Comparison of ENCODE assay signal across 13 cellular contexts in genomic region chr19:41866284-41866683, GRCh38. TPM values are rescaled to one million over a fixed set of nuclear protein-coding genes. Genes with fewer than 3 reads are reported as not detected.
DNase-seq lines count a peak whose midpoint lies in the region; ATAC-seq and TF ChIP-seq lines count a peak whose summit lies in the region.
"Had no signal": no experiment of that assay in that cellular context is flagged by ENCODE, and none has a peak within 500 bp of the region (broad histone marks: within the 10 kb centered on the region; RNA-seq: fewer than 3 reads in every experiment).

No MANE protein-coding gene starts in this region.

- peak; percentile 15 for DNase-seq in SK-N-SH
- DNase-seq in activated naive CD4-positive, alpha-beta T cell treated with anti-CD3 and anti-CD28 coated beads, Interleukin-2, amount 10 ng/mL, durations not matched to agents 7 days and 5 days: no peak
- no peak for DNase-seq in nephron progenitor cell
- no peak for DNase-seq in MG63
- DNase-seq: ACHN; effector CD4-positive, alpha-beta T cell; NCI-H1105 had no signal

- peaks cover 85% of the 10 kb centered on the region for H3K4me1 Mint-ChIP-seq in activated naive CD4-positive, alpha-beta T cell treated with anti-CD3 and anti-CD28 coated beads, Interleukin-2, amount 10 ng/mL, durations not matched to agents 7 days and 5 days
- H3K4me1 Mint-ChIP-seq in nephron progenitor cell: peaks cover 50% of the 10 kb centered on the region

- H3K27me3 Mint-ChIP-seq in activated naive CD4-positive, alpha-beta T cell treated with anti-CD3 and anti-CD28 coated beads, Interleukin-2, amount 10 ng/mL, durations not matched to agents 7 days and 5 days: no peaks in the 10 kb centered on the region
- no peaks in the 10 kb centered on the region for H3K27me3 Mint-ChIP-seq in nephron progenitor cell (ENCODE audit: low read depth, poor library complexity)

- no peak for TF ChIP-seq EP300 in SK-N-SH (IDR thresholded peaks at IDR 0.05; ENCODE audit: borderline replicate concordance in 1 of 2, low read depth in 1 of 2, low read length in 1 of 2)

- peaks cover 32 to 37% of the 10 kb centered on the region in 2 experiments for H3K4me1 ChIP-seq in SK-N-SH (ENCODE audit: control insufficient read depth in 1 of 2, insufficient read depth in 2 of 2, low read depth in 1 of 2, low read length in 1 of 2)
- peaks cover 100% of the 10 kb centered on the region for H3K4me1 ChIP-seq in KMS-11 (ENCODE audit: low read depth, poor library complexity, severe bottlenecking)

- H3F3A ChIP-seq in SK-N-SH (replicated peaks; ENCODE audit: insufficient read depth): peaks cover 72% of the 10 kb centered on the region

- H3K9me3 ChIP-seq in SK-N-SH (no peaks in the 10 kb centered on the region), MG63 (no peaks in the 10 kb centered on the region)
- H3K9me3 ChIP-seq: vagina had no signal

- H3K9me2 ChIP-seq in SK-N-SH: no peaks in the 10 kb centered on the region

- no peak for TF ChIP-seq CTCF in SK-N-SH (IDR thresholded peaks at IDR 0.05)
- no peak for TF ChIP-seq CTCF in KMS-11 (conservative IDR thresholded peaks at IDR 0.05; ENCODE audit: low read depth, low read length)
- no peak for TF ChIP-seq CTCF in nephron progenitor cell (IDR thresholded peaks at IDR 0.05)

- CTCF ChIA-PET in SK-N-SH (lab: Yijun Ruan, JAX): interaction anchor here (0.7 to 4.5 kb wide), 3 partner anchors 7 to 132 kb away, joined by 3 to 34 read pairs (median 3); no protein-coding TSS in a partner anchor
- CTCF ChIA-PET in activated naive CD4-positive, alpha-beta T cell treated with anti-CD3 and anti-CD28 coated beads, Interleukin-2, amount 10 ng/mL, durations not matched to agents 7 days and 5 days (lab: Charles Lee): no interaction called here

- no peak for TF ChIP-seq RAD21 in SK-N-SH (IDR thresholded peaks at IDR 0.05; ENCODE audit: low read length)

- H3K79me2 ChIP-seq in SK-N-SH (ENCODE audit: insufficient read depth) (peaks cover 72% of the 10 kb centered on the region), KMS-11 (ENCODE audit: insufficient read depth, low read depth) (peaks cover 72% of the 10 kb centered on the region)

- H3K36me3 ChIP-seq in SK-N-SH (replicated peaks in 1 of 2; ENCODE audit: control insufficient read depth in 1 of 2, insufficient read depth in 2 of 2, low read length in 1 of 2) (peaks cover 80 to 87% of the 10 kb centered on the region in 2 experiments), KMS-11 (ENCODE audit: insufficient read depth) (peaks cover 52% of the 10 kb centered on the region; the same call in 1 of the 2 replicates), MG63 (peaks cover 100% of the 10 kb centered on the region)

- H3K4me2 ChIP-seq in SK-N-SH (no peak overlapping the region), KMS-11 (peak overlapping the region; percentile 11; the same call in 1 of the 2 replicates)

- peaks cover 71% of the 10 kb centered on the region for H3K36me3 Mint-ChIP-seq in activated naive CD4-positive, alpha-beta T cell treated with anti-CD3 and anti-CD28 coated beads, Interleukin-2, amount 10 ng/mL, durations not matched to agents 7 days and 5 days
- peaks cover 70% of the 10 kb centered on the region for H3K36me3 Mint-ChIP-seq in nephron progenitor cell (ENCODE audit: low read depth)

- H3K27me3 ChIP-seq in SK-N-SH (ENCODE audit: insufficient read depth): no peaks in the 10 kb centered on the region
- no peaks in the 10 kb centered on the region; the same call in 1 of the 2 replicates for H3K27me3 ChIP-seq in KMS-11 (ENCODE audit: insufficient read depth, low read depth)
- H3K27me3 ChIP-seq in MG63: 0 out of 2 replicates have a peak, but pooled peaks cover 2% of the 10 kb centered on the region
- H3K27me3 ChIP-seq: vagina had no signal

- H3K9ac ChIP-seq in SK-N-SH: no peak overlapping the region
- H3K9ac ChIP-seq in KMS-11: no peak overlapping the region

- POLR2A ChIA-PET in SK-N-SH (lab: Yijun Ruan, JAX): no interaction called here

- H4K20me1 ChIP-seq in SK-N-SH (ENCODE audit: insufficient read depth) (peaks cover 100% of the 10 kb centered on the region), KMS-11 (ENCODE audit: insufficient read depth) (peaks cover 42% of the 10 kb centered on the region)

- H3K27ac ChIP-seq in SK-N-SH (ENCODE audit: low read depth in 2 of 2, low read length in 1 of 2) (no peak overlapping the region; a peak in 1 of 4 replicates), KMS-11 (no peak overlapping the region)
- H3K27ac ChIP-seq: vagina had no signal

- no peak overlapping the region for H3K4me3 Mint-ChIP-seq in activated naive CD4-positive, alpha-beta T cell treated with anti-CD3 and anti-CD28 coated beads, Interleukin-2, amount 10 ng/mL, durations not matched to agents 7 days and 5 days
- H3K4me3 Mint-ChIP-seq in nephron progenitor cell: no peak overlapping the region

- no peaks in the 10 kb centered on the region for H3K9me3 Mint-ChIP-seq in activated naive CD4-positive, alpha-beta T cell treated with anti-CD3 and anti-CD28 coated beads, Interleukin-2, amount 10 ng/mL, durations not matched to agents 7 days and 5 days
- no peaks in the 10 kb centered on the region for H3K9me3 Mint-ChIP-seq in nephron progenitor cell

- WGBS in SK-N-SH (ENCODE audit: low lambda C conversion rate): 89% methylated on average over 3 of the region's 3 CpGs

- H3K4me3 ChIP-seq in SK-N-SH (ENCODE audit: low read depth in 2 of 2, low read length in 1 of 2) (no peak overlapping the region), KMS-11 (IDR thresholded peaks at IDR 0.05; ENCODE audit: insufficient read depth, low read depth, low read length) (no peak overlapping the region), MG63 (no peak overlapping the region)
- H3K4me3 ChIP-seq: vagina had no signal

- H2AFZ ChIP-seq in SK-N-SH (ENCODE audit: low read depth) (no peak overlapping the region), KMS-11 (ENCODE audit: low read depth) (no peak overlapping the region)

- peak overlapping the region; percentile 70 for H3K27ac Mint-ChIP-seq in activated naive CD4-positive, alpha-beta T cell treated with anti-CD3 and anti-CD28 coated beads, Interleukin-2, amount 10 ng/mL, durations not matched to agents 7 days and 5 days
- peak overlapping the region; percentile 57 for H3K27ac Mint-ChIP-seq in nephron progenitor cell

- ATAC-seq in SK-N-SH treated with all-trans-retinoic acid at 6 μM for 48 hours (no peak), HG02970 (IDR thresholded peaks at IDR 0.05; ENCODE audit: low FRiP score, unreplicated experiment) (no peak), HG03354 (IDR thresholded peaks at IDR 0.05; ENCODE audit: poor library complexity, severe bottlenecking, unreplicated experiment) (no peak)

TF ChIP-seq in SK-N-SH, 30 proteins besides CTCF, POLR2A, EP300 and RAD21 (continues in another document):
- no peak for TF ChIP-seq TEAD4 (IDR thresholded peaks at IDR 0.05; ENCODE audit: borderline replicate concordance, insufficient read depth)
- TF ChIP-seq FOSL2 (IDR thresholded peaks at IDR 0.05; ENCODE audit: borderline replicate concordance, low read depth): no peak
- TF ChIP-seq RFX5 (IDR thresholded peaks at IDR 0.05; ENCODE audit: low read length): no peak
- TF ChIP-seq CHD2 (IDR thresholded peaks at IDR 0.05; ENCODE audit: low read length, partially characterized antibody): no peak
- no peak for TF ChIP-seq USF2 (IDR thresholded peaks at IDR 0.05; ENCODE audit: borderline replicate concordance, low read depth, low read length)

TF ChIP-seq in SK-N-SH treated with all-trans-retinoic acid at 6 μM for 48 hours, 23 proteins besides CTCF, POLR2A, EP300 and RAD21:
- TF ChIP-seq ZNF70 (CRISPR knock-in tag; IDR thresholded peaks at IDR 0.05) (no peak), ZC3H10 (CRISPR knock-in tag; IDR thresholded peaks at IDR 0.05) (no peak), TOX (CRISPR knock-in tag; IDR thresholded peaks at IDR 0.05; ENCODE audit: borderline replicate concordance) (no peak), ZFP3 (CRISPR knock-in tag; IDR thresholded peaks at IDR 0.05) (no peak)

RNA-seq across cellular contexts. Expression of gene RPS19, which starts 6.2 kb away (rescaled TPM):
- 2,819 and 3,310 TPM in 2 replicates for polyA plus RNA-seq in SK-N-SH (2012; rRNA removed)
- 1,050 and 3,295 TPM in 2 replicates for polyA plus RNA-seq in SK-N-SH (2012; cell fraction: cytosol; rRNA removed)
- 465 and 1,192 TPM in 2 replicates for polyA plus RNA-seq in SK-N-SH (2012; cell fraction: nucleus; rRNA removed)
- 1,133 and 2,559 TPM in 2 replicates for total RNA-seq in MG63 (2014; rRNA removed; shearing (Covaris generic); ENCODE audit: low replicate concordance)

RNA-seq across cellular contexts. Expression of gene CD79A, which starts 10.8 kb away (rescaled TPM):
- 0.20 and 0.31 TPM in 2 replicates for polyA plus RNA-seq in SK-N-SH (2012; rRNA removed)
- 0.08 and 0.12 TPM in 2 replicates for polyA plus RNA-seq in SK-N-SH (2012; cell fraction: cytosol; rRNA removed)
- 0.23 and 0.28 TPM in 2 replicates for polyA plus RNA-seq in SK-N-SH (2012; cell fraction: nucleus; rRNA removed)
- total RNA-seq in MG63 (2014; rRNA removed; shearing (Covaris generic); ENCODE audit: low replicate concordance): 0.07 TPM in 1 of 2 replicates, not detected in the other
- total RNA-seq: RPMI7951, vagina had no signal

RNA-seq across cellular contexts. Expression of gene ARHGEF1, which starts 16.7 kb away (rescaled TPM):
- 67.3 and 102 TPM in 2 replicates for polyA plus RNA-seq in SK-N-SH (2012; rRNA removed)
- 35.5 and 50.9 TPM in 2 replicates for polyA plus RNA-seq in SK-N-SH (2012; cell fraction: cytosol; rRNA removed)
- 244 and 278 TPM in 2 replicates for polyA plus RNA-seq in SK-N-SH (2012; cell fraction: nucleus; rRNA removed)
- 107 and 142 TPM in 2 replicates for total RNA-seq in MG63 (2014; rRNA removed; shearing (Covaris generic); ENCODE audit: low replicate concordance)

RNA-seq across cellular contexts. Expression of gene DMRTC2, which starts 21.4 kb away (rescaled TPM):
- polyA plus RNA-seq in SK-N-SH (2012; rRNA removed): not detected in 2 replicates
- not detected in 2 replicates for polyA plus RNA-seq in SK-N-SH (2012; cell fraction: cytosol; rRNA removed)
- polyA plus RNA-seq in SK-N-SH (2012; cell fraction: nucleus; rRNA removed): not detected in 2 replicates
- total RNA-seq in MG63 (2014; rRNA removed; shearing (Covaris generic); ENCODE audit: low replicate concordance): not detected in 2 replicates
- total RNA-seq: RPMI7951, vagina had no signal

RNA-seq across cellular contexts. Expression of gene LYPD4, which starts 21.8 kb away (rescaled TPM):
- not detected in 2 replicates for polyA plus RNA-seq in SK-N-SH (2012; rRNA removed)
- not detected in 2 replicates for polyA plus RNA-seq in SK-N-SH (2012; cell fraction: cytosol; rRNA removed)
- not detected in 2 replicates for polyA plus RNA-seq in SK-N-SH (2012; cell fraction: nucleus; rRNA removed)
- total RNA-seq in MG63 (2014; rRNA removed; shearing (Covaris generic); ENCODE audit: low replicate concordance): not detected in 2 replicates
- total RNA-seq: RPMI7951, vagina had no signal
